8 cellular contexts compared by ENCODE assay signal in the genomic region with DNA sequence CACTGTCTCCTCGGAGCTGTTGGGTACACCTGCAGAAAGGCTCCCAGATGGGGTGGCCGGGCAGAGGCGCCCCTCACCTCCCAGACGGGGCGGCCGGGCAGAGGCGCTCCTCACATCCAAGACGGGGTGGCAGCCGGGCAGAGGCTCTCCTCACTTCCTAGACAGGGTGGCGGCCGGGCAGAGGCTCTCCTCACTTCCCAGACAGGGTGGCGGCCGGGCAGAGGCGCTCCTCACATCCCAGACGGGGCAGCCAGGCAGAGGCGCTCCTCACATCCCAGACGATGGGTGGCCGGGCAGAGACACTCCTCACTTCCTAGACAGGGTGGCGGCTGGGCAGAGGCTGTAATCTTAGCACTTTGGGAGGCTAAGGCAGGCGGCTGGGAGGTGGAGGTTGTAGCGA. TPM values are rescaled to one million over a fixed set of nuclear protein-coding genes. Genes with fewer than 3 reads are reported as not detected.
A peak's percentile ranks its signal among the peaks of the same experiment; 100 is the strongest.
DNase-seq lines count a peak whose midpoint lies in the region; ATAC-seq, FAIRE-seq and TF ChIP-seq lines count a peak whose summit lies in the region.
"Not testable (repeated sequence)": the region's sequence is repeated elsewhere in the genome, so short reads cannot be mapped to it uniquely, and the experiment has no call there.

No MANE protein-coding gene starts in this region.

- peak overlapping the region; percentile 99 for H3K27ac Mint-ChIP-seq in activated CD4-positive, alpha-beta memory T cell treated with anti-CD3 and anti-CD28 coated beads for 36 hours
- peak overlapping the region; percentile 65 for H3K27ac Mint-ChIP-seq in activated naive CD4-positive, alpha-beta T cell treated with anti-CD3 and anti-CD28 coated beads, Interleukin-2, amount 50 U/mL, for 24 hours
- H3K27ac Mint-ChIP-seq in central memory CD8-positive, alpha-beta T cell (ENCODE audit: low read depth): peak overlapping the region; percentile 65
- H3K27ac Mint-ChIP-seq in dendritic cell treated with granulocyte-macrophage colony-stimulating factor and Interleukin-4, amounts not matched to agents 40 ng/mL and 50 ng/mL, for 4 days: peak overlapping the region; percentile 11

- H3K4me3 ChIP-seq in HEK293 (ENCODE audit: low read depth, low read length); OCI-LY7 (ENCODE audit: low read depth, low read length, poor library complexity, severe bottlenecking); HepG2 (replicated peaks in 1 of 3; ENCODE audit: insufficient read depth in 1 of 3, low read depth in 2 of 3, low read length in 3 of 3); spleen: not testable (repeated sequence)

- CTCF ChIA-PET in HEK293 (lab: Yijun Ruan, JAX); OCI-LY7 (lab: Charles Lee; ENCODE audit: unreplicated experiment); activated CD4-positive, alpha-beta memory T cell treated with anti-CD3 and anti-CD28 coated beads for 36 hours (lab: Charles Lee); HepG2 (lab: Yijun Ruan, JAX; ENCODE audit: low intra/inter-chr PET ratio, low total read pairs): not testable (repeated sequence)

- H3K9me3 ChIP-seq in HEK293 (ENCODE audit: control insufficient read depth, insufficient read depth, low read depth, low read length); HepG2 (ENCODE audit: low read length); spleen: not testable (repeated sequence)
- peaks cover 20% of the 10 kb centered on the region; the same call in 1 of the 2 replicates for H3K9me3 ChIP-seq in OCI-LY7 (ENCODE audit: low read length)

- not testable (repeated sequence) for H3K27ac ChIP-seq in HEK293 (ENCODE audit: extremely low read depth, low read depth, low read length); OCI-LY7 (ENCODE audit: low read depth, low read length, poor library complexity, severe bottlenecking); HepG2 (ENCODE audit: extremely low read length, insufficient read depth, low read length)
- H3K27ac ChIP-seq in spleen: peak overlapping the region in 5 of 8 donors; percentile 5 to 100 (median 48)

- H3K9ac ChIP-seq in HepG2 (ENCODE audit: insufficient read depth, low read depth, low read length): not testable (repeated sequence)

- not testable (repeated sequence) for H3K9me3 Mint-ChIP-seq in activated CD4-positive, alpha-beta memory T cell treated with anti-CD3 and anti-CD28 coated beads for 36 hours; activated naive CD4-positive, alpha-beta T cell treated with anti-CD3 and anti-CD28 coated beads, Interleukin-2, amount 50 U/mL, for 24 hours; central memory CD8-positive, alpha-beta T cell; dendritic cell treated with granulocyte-macrophage colony-stimulating factor and Interleukin-4, amounts not matched to agents 40 ng/mL and 50 ng/mL, for 4 days

- 85% methylated on average over 16 of the region's 21 CpGs for WGBS in HepG2 (ENCODE audit: low lambda C conversion rate)
- WGBS in spleen, 5 donors: 92 to 96% (median 95%) methylated on average over 19 to 21 of the region's 21 CpGs

- TF ChIP-seq CTCF in HEK293 (tag by site-specific recombination; IDR thresholded peaks at IDR 0.05); OCI-LY7 (conservative IDR thresholded peaks at IDR 0.05; ENCODE audit: low read length); HepG2 (CRISPR knock-in tag; IDR thresholded peaks at IDR 0.05); spleen (IDR thresholded peaks at IDR 0.05 in 8 of 11, conservative IDR thresholded peaks at IDR 0.05 in 3 of 11): not testable (repeated sequence)

- H3K9me2 ChIP-seq in OCI-LY7 (ENCODE audit: insufficient read depth, low read length): not testable (repeated sequence)

- not testable (repeated sequence) for H3K27me3 Mint-ChIP-seq in activated CD4-positive, alpha-beta memory T cell treated with anti-CD3 and anti-CD28 coated beads for 36 hours; activated naive CD4-positive, alpha-beta T cell treated with anti-CD3 and anti-CD28 coated beads, Interleukin-2, amount 50 U/mL, for 24 hours; central memory CD8-positive, alpha-beta T cell; dendritic cell treated with granulocyte-macrophage colony-stimulating factor and Interleukin-4, amounts not matched to agents 40 ng/mL and 50 ng/mL, for 4 days

- not testable (repeated sequence) for TF ChIP-seq RAD21 in HepG2 (CRISPR knock-in tag; IDR thresholded peaks at IDR 0.05)

- not testable (repeated sequence) for H3K27me3 ChIP-seq in HepG2 (ENCODE audit: control insufficient read depth in 1 of 2, insufficient read depth in 2 of 2, low read length in 2 of 2); spleen (replicated peaks in 1 of 7)

- H3K79me2 ChIP-seq in OCI-LY7 (ENCODE audit: insufficient read depth, low read depth, low read length): not testable (repeated sequence)
- H3K79me2 ChIP-seq in HepG2 (ENCODE audit: insufficient read depth, low read length): peaks cover 13% of the 10 kb centered on the region

- TF ChIP-seq POLR2A in HepG2 (IDR thresholded peaks at IDR 0.05; ENCODE audit: insufficient read depth in 1 of 2, low read depth in 2 of 2, low read length in 2 of 2); spleen (IDR thresholded peaks at IDR 0.05): not testable (repeated sequence)

- not testable (repeated sequence) for H3K4me3 Mint-ChIP-seq in activated CD4-positive, alpha-beta memory T cell treated with anti-CD3 and anti-CD28 coated beads for 36 hours; activated naive CD4-positive, alpha-beta T cell treated with anti-CD3 and anti-CD28 coated beads, Interleukin-2, amount 50 U/mL, for 24 hours; central memory CD8-positive, alpha-beta T cell; dendritic cell treated with granulocyte-macrophage colony-stimulating factor and Interleukin-4, amounts not matched to agents 40 ng/mL and 50 ng/mL, for 4 days

- H3K4me2 ChIP-seq in OCI-LY7 (ENCODE audit: low read length); HepG2 (ENCODE audit: low read depth, low read length): not testable (repeated sequence)

- H2AFZ ChIP-seq in OCI-LY7 (ENCODE audit: low read length); HepG2 (ENCODE audit: low read length): not testable (repeated sequence)

- BruUV-seq in OCI-LY7 (replicated peaks; lab: Mats Ljungman, UMichigan); HepG2 (replicated peaks; lab: Mats Ljungman, UMichigan): not testable (repeated sequence)

- peaks cover 46% of the 10 kb centered on the region for H3K4me1 Mint-ChIP-seq in activated CD4-positive, alpha-beta memory T cell treated with anti-CD3 and anti-CD28 coated beads for 36 hours (ENCODE audit: low read depth)
- peaks cover 41% of the 10 kb centered on the region for H3K4me1 Mint-ChIP-seq in activated naive CD4-positive, alpha-beta T cell treated with anti-CD3 and anti-CD28 coated beads, Interleukin-2, amount 50 U/mL, for 24 hours
- peaks cover 33% of the 10 kb centered on the region for H3K4me1 Mint-ChIP-seq in central memory CD8-positive, alpha-beta T cell
- peaks cover 34% of the 10 kb centered on the region for H3K4me1 Mint-ChIP-seq in dendritic cell treated with granulocyte-macrophage colony-stimulating factor and Interleukin-4, amounts not matched to agents 40 ng/mL and 50 ng/mL, for 4 days (ENCODE audit: low read depth)

- not testable (repeated sequence) for H3K36me3 ChIP-seq in HEK293 (ENCODE audit: control insufficient read depth in 2 of 2, insufficient read depth in 1 of 2, low read length in 2 of 2); HepG2 (replicated peaks in 1 of 2; ENCODE audit: control insufficient read depth in 1 of 2, insufficient read depth in 2 of 2, low read length in 2 of 2); spleen
- peaks cover 17% of the 10 kb centered on the region for H3K36me3 ChIP-seq in OCI-LY7 (ENCODE audit: insufficient read depth, low read length)

- not testable (repeated sequence) for H4K20me1 ChIP-seq in OCI-LY7 (ENCODE audit: insufficient read depth, low read length); HepG2 (ENCODE audit: insufficient read depth, low read length)

- intact Hi-C loops in OCI-LY7 (cut with micrococcal nuclease; ENCODE audit: unreplicated experiment); HepG2 (cut with micrococcal nuclease; ENCODE audit: unreplicated experiment); spleen (cut with DNase I; ENCODE audit: low total_unique reads): not testable (repeated sequence)
- intact Hi-C loops in activated CD4-positive, alpha-beta memory T cell treated with anti-CD3 and anti-CD28 coated beads for 36 hours (cut with micrococcal nuclease): loop anchor here (10.0 kb wide), 1 partner anchor 359 kb away; the partner anchor contains the start of gene FASN
- intact Hi-C loops in dendritic cell treated with granulocyte-macrophage colony-stimulating factor and Interleukin-4, amounts not matched to agents 40 ng/mL and 50 ng/mL, for 4 days (cut with micrococcal nuclease): loop anchor here (5.0 kb wide), 1 partner anchor 36 kb away; the partner anchor contains the start of genes HEXD and OGFOD3

- DNase-seq in OCI-LY7 (ENCODE audit: low spot score): peak; percentile 45
- not testable (repeated sequence) for DNase-seq in activated CD4-positive, alpha-beta memory T cell treated with anti-CD3 and anti-CD28 coated beads for 36 hours; central memory CD8-positive, alpha-beta T cell (ENCODE audit: low spot score in 2 of 2); HepG2 (ENCODE audit: low spot score); spleen

- peaks cover 17% of the 10 kb centered on the region for H3K36me3 Mint-ChIP-seq in activated CD4-positive, alpha-beta memory T cell treated with anti-CD3 and anti-CD28 coated beads for 36 hours
- H3K36me3 Mint-ChIP-seq in activated naive CD4-positive, alpha-beta T cell treated with anti-CD3 and anti-CD28 coated beads, Interleukin-2, amount 50 U/mL, for 24 hours: not testable (repeated sequence)
- peaks cover 28% of the 10 kb centered on the region for H3K36me3 Mint-ChIP-seq in central memory CD8-positive, alpha-beta T cell (ENCODE audit: insufficient read depth)
- peaks cover 21% of the 10 kb centered on the region for H3K36me3 Mint-ChIP-seq in dendritic cell treated with granulocyte-macrophage colony-stimulating factor and Interleukin-4, amounts not matched to agents 40 ng/mL and 50 ng/mL, for 4 days (ENCODE audit: low read depth)

- FAIRE-seq in HepG2 (lab: Jason Lieb, UNC): not testable (repeated sequence)

- in situ Hi-C loops in HepG2 (cut with HindIII; ENCODE audit: extremely low pct_ligation_motif_present, low pct_unique_long_range_greater_than_20kb): not testable (repeated sequence)

- not testable (repeated sequence) for TF ChIP-seq EP300 in HepG2 (IDR thresholded peaks at IDR 0.05; ENCODE audit: low read depth in 2 of 2, low read length in 2 of 2); HepG2 (CRISPR knock-in tag; IDR thresholded peaks at IDR 0.05; ENCODE audit: borderline replicate concordance)

- not testable (repeated sequence) for ATAC-seq in central memory CD8-positive, alpha-beta T cell (replicated peaks; ENCODE audit: extremely low read depth, poor library complexity, severe bottlenecking); HepG2

- H3K4me1 ChIP-seq in HEK293 (ENCODE audit: control insufficient read depth, insufficient read depth, low read length): not testable (repeated sequence)
- H3K4me1 ChIP-seq in OCI-LY7 (ENCODE audit: insufficient read depth, low read length, poor library complexity, severe bottlenecking): peaks cover 30% of the 10 kb centered on the region
- peaks cover 56% of the 10 kb centered on the region for H3K4me1 ChIP-seq in HepG2 (ENCODE audit: insufficient read depth, low read length)
- H3K4me1 ChIP-seq in spleen: peaks cover 17 to 66% (median 50%) of the 10 kb centered on the region in 6 donors

- POLR2A ChIA-PET in HEK293 (lab: Yijun Ruan, JAX); OCI-LY7 (lab: Charles Lee); activated CD4-positive, alpha-beta memory T cell treated with anti-CD3 and anti-CD28 coated beads for 36 hours (lab: Charles Lee); HepG2 (lab: Yijun Ruan, JAX): not testable (repeated sequence)

RNA-seq across cellular contexts. Expression of gene CYBC1, which starts 3.2 kb away (rescaled TPM):
- total RNA-seq in OCI-LY7 (2014; rRNA removed; shearing (Covaris generic)): 424 and 470 TPM in 2 replicates
- total RNA-seq in OCI-LY7 (2022) (679 and 701 TPM in 2 replicates), HepG2 (2016; rRNA removed; fragmentation: Illumina TruSeq; extraction: Trizol) (27.1 and 43.4 TPM in 2 replicates), spleen (100 to 1,000 TPM; 225 to 333 (median 288) TPM)
- 100 to 1,000 TPM; 333 to 343 TPM for total RNA-seq in activated CD4-positive, alpha-beta memory T cell treated with anti-CD3 and anti-CD28 coated beads for 36 hours
- total RNA-seq in HepG2 (2016; cell fraction: cytosol; rRNA removed; fragmentation: Illumina TruSeq; extraction: Trizol; ENCODE audit: low read depth): 72.9 and 78.4 TPM in 2 replicates
- 23.7 and 43.2 TPM in 2 replicates for total RNA-seq in HepG2 (2016; cell fraction: insoluble cytoplasmic fraction; rRNA removed; fragmentation: Illumina TruSeq; extraction: Trizol)
- 74.7 and 83.2 TPM in 2 replicates for total RNA-seq in HepG2 (2016; cell fraction: membrane; rRNA removed; fragmentation: Illumina TruSeq; extraction: Trizol)
- 38.5 and 40.4 TPM in 2 replicates for total RNA-seq in HepG2 (2016; cell fraction: nucleus; rRNA removed; fragmentation: Illumina TruSeq; extraction: Trizol)
- polyA plus RNA-seq in HepG2 (2011; rRNA removed) (44.1 and 56.8 TPM in 2 replicates), spleen (100 to 1,000 TPM; 105 to 192 (median 132) TPM)
- 43.1 and 61.0 TPM in 2 replicates for polyA plus RNA-seq in HepG2 (2011; cell fraction: cytosol; rRNA removed)
- 170 and 187 TPM in 2 replicates for polyA plus RNA-seq in HepG2 (2011; cell fraction: nucleus; rRNA removed)
- 22.9 and 33.5 TPM in 2 replicates for polyA plus RNA-seq in HepG2 (2012)
- polyA plus RNA-seq in HepG2 (2016; cell fraction: cytosol; fragmentation: Illumina TruSeq; extraction: Trizol; ENCODE audit: low read depth): 7.9 and 8.6 TPM in 2 replicates
- polyA plus RNA-seq in HepG2 (2016; cell fraction: insoluble cytoplasmic fraction; fragmentation: Illumina TruSeq; extraction: Trizol; ENCODE audit: low read depth): 17.6 and 23.7 TPM in 2 replicates
- polyA plus RNA-seq in HepG2 (2016; cell fraction: membrane; fragmentation: Illumina TruSeq; extraction: Trizol; ENCODE audit: low read depth): 13.1 and 13.7 TPM in 2 replicates
- polyA plus RNA-seq in HepG2 (2016; cell fraction: nucleus; fragmentation: Illumina TruSeq; extraction: Trizol; ENCODE audit: insufficient read depth, low read depth): 99.7 and 100 TPM in 2 replicates
- 44.8 and 70.0 TPM in 2 replicates for polyA minus RNA-seq in HepG2 (2011; rRNA and poly(A)+ RNA removed; ENCODE audit: low replicate concordance)
- 34.6 and 36.4 TPM in 2 replicates for polyA minus RNA-seq in HepG2 (2011; cell fraction: cytosol; rRNA and poly(A)+ RNA removed)
- polyA minus RNA-seq in HepG2 (2011; cell fraction: nucleus; rRNA and poly(A)+ RNA removed): 46.0 and 49.1 TPM in 2 replicates

RNA-seq across cellular contexts. Expression of gene NARF, which starts 4.8 kb away (rescaled TPM):
- 75.0 and 82.5 TPM in 2 replicates for total RNA-seq in OCI-LY7 (2014; rRNA removed; shearing (Covaris generic))
- 148 and 151 TPM in 2 replicates for total RNA-seq in OCI-LY7 (2022)
- 100 to 1,000 TPM; 101 to 110 TPM for total RNA-seq in activated CD4-positive, alpha-beta memory T cell treated with anti-CD3 and anti-CD28 coated beads for 36 hours
- 61.1 and 69.8 TPM in 2 replicates for total RNA-seq in HepG2 (2016; rRNA removed; fragmentation: Illumina TruSeq; extraction: Trizol)
- total RNA-seq in HepG2 (2016; cell fraction: cytosol; rRNA removed; fragmentation: Illumina TruSeq; extraction: Trizol; ENCODE audit: low read depth): 34.2 and 37.8 TPM in 2 replicates
- total RNA-seq in HepG2 (2016; cell fraction: insoluble cytoplasmic fraction; rRNA removed; fragmentation: Illumina TruSeq; extraction: Trizol): 63.6 and 70.0 TPM in 2 replicates
- 62.0 and 64.0 TPM in 2 replicates for total RNA-seq in HepG2 (2016; cell fraction: membrane; rRNA removed; fragmentation: Illumina TruSeq; extraction: Trizol)
- total RNA-seq in HepG2 (2016; cell fraction: nucleus; rRNA removed; fragmentation: Illumina TruSeq; extraction: Trizol): 32.3 and 41.4 TPM in 2 replicates
- polyA plus RNA-seq in HepG2 (2011; rRNA removed): 137 and 144 TPM in 2 replicates
- polyA plus RNA-seq in HepG2 (2011; cell fraction: cytosol; rRNA removed): 155 and 177 TPM in 2 replicates
- polyA plus RNA-seq in HepG2 (2011; cell fraction: nucleus; rRNA removed): 165 and 174 TPM in 2 replicates
- 79.6 and 111 TPM in 2 replicates for polyA plus RNA-seq in HepG2 (2012)
- 46.7 and 48.3 TPM in 2 replicates for polyA plus RNA-seq in HepG2 (2016; cell fraction: cytosol; fragmentation: Illumina TruSeq; extraction: Trizol; ENCODE audit: low read depth)
- polyA plus RNA-seq in HepG2 (2016; cell fraction: insoluble cytoplasmic fraction; fragmentation: Illumina TruSeq; extraction: Trizol; ENCODE audit: low read depth): 78.0 and 81.9 TPM in 2 replicates
- polyA plus RNA-seq in HepG2 (2016; cell fraction: membrane; fragmentation: Illumina TruSeq; extraction: Trizol; ENCODE audit: low read depth): 47.5 and 59.5 TPM in 2 replicates
- 89.0 and 97.4 TPM in 2 replicates for polyA plus RNA-seq in HepG2 (2016; cell fraction: nucleus; fragmentation: Illumina TruSeq; extraction: Trizol; ENCODE audit: insufficient read depth, low read depth)
- polyA minus RNA-seq in HepG2 (2011; rRNA and poly(A)+ RNA removed; ENCODE audit: low replicate concordance): 42.5 and 59.2 TPM in 2 replicates
- 31.3 and 38.9 TPM in 2 replicates for polyA minus RNA-seq in HepG2 (2011; cell fraction: cytosol; rRNA and poly(A)+ RNA removed)
- polyA minus RNA-seq in HepG2 (2011; cell fraction: nucleus; rRNA and poly(A)+ RNA removed): 31.5 and 44.4 TPM in 2 replicates
- 100 to 1,000 TPM in 3 of 7 donors, 10 to 100 TPM in 4; 59.5 to 127 (median 93.0) TPM for total RNA-seq in spleen
- polyA plus RNA-seq in spleen: 100 to 1,000 TPM in 2 of 3 donors, 10 to 100 TPM in 1; 75.7 to 117 (median 116) TPM

RNA-seq across cellular contexts. Expression of gene OGFOD3, which starts 35.3 kb away (rescaled TPM):
- total RNA-seq in OCI-LY7 (2014; rRNA removed; shearing (Covaris generic)): 46.9 and 55.6 TPM in 2 replicates
- total RNA-seq in OCI-LY7 (2022) (65.2 and 80.8 TPM in 2 replicates), HepG2 (2016; rRNA removed; fragmentation: Illumina TruSeq; extraction: Trizol) (19.3 and 42.1 TPM in 2 replicates), spleen (10 to 100 TPM; 21.3 to 28.1 (median 23.1) TPM)
- 10 to 100 TPM; 29.7 to 32.2 TPM for total RNA-seq in activated CD4-positive, alpha-beta memory T cell treated with anti-CD3 and anti-CD28 coated beads for 36 hours
- 44.1 and 48.5 TPM in 2 replicates for total RNA-seq in HepG2 (2016; cell fraction: cytosol; rRNA removed; fragmentation: Illumina TruSeq; extraction: Trizol; ENCODE audit: low read depth)
- 18.4 and 43.0 TPM in 2 replicates for total RNA-seq in HepG2 (2016; cell fraction: insoluble cytoplasmic fraction; rRNA removed; fragmentation: Illumina TruSeq; extraction: Trizol)
- 47.3 and 50.8 TPM in 2 replicates for total RNA-seq in HepG2 (2016; cell fraction: membrane; rRNA removed; fragmentation: Illumina TruSeq; extraction: Trizol)
- 29.1 and 32.9 TPM in 2 replicates for total RNA-seq in HepG2 (2016; cell fraction: nucleus; rRNA removed; fragmentation: Illumina TruSeq; extraction: Trizol)
- polyA plus RNA-seq in HepG2 (2011; rRNA removed) (40.0 and 48.0 TPM in 2 replicates), spleen (10 to 100 TPM; 10.3 to 17.9 (median 12.9) TPM)
- polyA plus RNA-seq in HepG2 (2011; cell fraction: cytosol; rRNA removed): 45.1 and 55.2 TPM in 2 replicates
- 42.8 and 53.8 TPM in 2 replicates for polyA plus RNA-seq in HepG2 (2011; cell fraction: nucleus; rRNA removed)
- polyA plus RNA-seq in HepG2 (2012): 30.1 and 30.6 TPM in 2 replicates
- polyA plus RNA-seq in HepG2 (2016; cell fraction: cytosol; fragmentation: Illumina TruSeq; extraction: Trizol; ENCODE audit: low read depth): 22.8 and 30.9 TPM in 2 replicates
- 20.3 and 20.6 TPM in 2 replicates for polyA plus RNA-seq in HepG2 (2016; cell fraction: insoluble cytoplasmic fraction; fragmentation: Illumina TruSeq; extraction: Trizol; ENCODE audit: low read depth)
- 24.3 and 28.8 TPM in 2 replicates for polyA plus RNA-seq in HepG2 (2016; cell fraction: membrane; fragmentation: Illumina TruSeq; extraction: Trizol; ENCODE audit: low read depth)
- polyA plus RNA-seq in HepG2 (2016; cell fraction: nucleus; fragmentation: Illumina TruSeq; extraction: Trizol; ENCODE audit: insufficient read depth, low read depth): 57.8 and 59.9 TPM in 2 replicates
- 17.2 and 64.0 TPM in 2 replicates for polyA minus RNA-seq in HepG2 (2011; rRNA and poly(A)+ RNA removed; ENCODE audit: low replicate concordance)
- polyA minus RNA-seq in HepG2 (2011; cell fraction: cytosol; rRNA and poly(A)+ RNA removed): 31.0 and 31.1 TPM in 2 replicates
- 16.2 and 18.9 TPM in 2 replicates for polyA minus RNA-seq in HepG2 (2011; cell fraction: nucleus; rRNA and poly(A)+ RNA removed)

RNA-seq across cellular contexts. Expression of gene HEXD, which starts 35.6 kb away (rescaled TPM):
- 88.8 and 93.2 TPM in 2 replicates for total RNA-seq in OCI-LY7 (2014; rRNA removed; shearing (Covaris generic))
- total RNA-seq in OCI-LY7 (2022) (87.9 and 94.7 TPM in 2 replicates), HepG2 (2016; rRNA removed; fragmentation: Illumina TruSeq; extraction: Trizol) (12.4 and 22.3 TPM in 2 replicates), spleen (10 to 100 TPM; 62.3 to 88.0 (median 73.5) TPM)
- 10 to 100 TPM; 21.7 to 26.0 TPM for total RNA-seq in activated CD4-positive, alpha-beta memory T cell treated with anti-CD3 and anti-CD28 coated beads for 36 hours
- 6.5 and 7.4 TPM in 2 replicates for total RNA-seq in HepG2 (2016; cell fraction: cytosol; rRNA removed; fragmentation: Illumina TruSeq; extraction: Trizol; ENCODE audit: low read depth)
- total RNA-seq in HepG2 (2016; cell fraction: insoluble cytoplasmic fraction; rRNA removed; fragmentation: Illumina TruSeq; extraction: Trizol): 9.5 and 21.5 TPM in 2 replicates
- 8.1 and 9.0 TPM in 2 replicates for total RNA-seq in HepG2 (2016; cell fraction: membrane; rRNA removed; fragmentation: Illumina TruSeq; extraction: Trizol)
- total RNA-seq in HepG2 (2016; cell fraction: nucleus; rRNA removed; fragmentation: Illumina TruSeq; extraction: Trizol): 22.1 and 27.5 TPM in 2 replicates
- polyA plus RNA-seq in HepG2 (2011; rRNA removed) (41.8 and 63.2 TPM in 2 replicates), spleen (100 to 1,000 TPM in 2 of 3 donors, 10 to 100 TPM in 1; 86.3 to 272 (median 257) TPM)
- 20.9 and 28.4 TPM in 2 replicates for polyA plus RNA-seq in HepG2 (2011; cell fraction: cytosol; rRNA removed)
- 726 and 860 TPM in 2 replicates for polyA plus RNA-seq in HepG2 (2011; cell fraction: nucleus; rRNA removed)
- 33.2 and 40.0 TPM in 2 replicates for polyA plus RNA-seq in HepG2 (2012)
- 5.4 and 7.5 TPM in 2 replicates for polyA plus RNA-seq in HepG2 (2016; cell fraction: cytosol; fragmentation: Illumina TruSeq; extraction: Trizol; ENCODE audit: low read depth)
- 16.9 and 19.6 TPM in 2 replicates for polyA plus RNA-seq in HepG2 (2016; cell fraction: insoluble cytoplasmic fraction; fragmentation: Illumina TruSeq; extraction: Trizol; ENCODE audit: low read depth)
- polyA plus RNA-seq in HepG2 (2016; cell fraction: membrane; fragmentation: Illumina TruSeq; extraction: Trizol; ENCODE audit: low read depth): 6.9 and 9.6 TPM in 2 replicates
- polyA plus RNA-seq in HepG2 (2016; cell fraction: nucleus; fragmentation: Illumina TruSeq; extraction: Trizol; ENCODE audit: insufficient read depth, low read depth): 83.7 and 89.3 TPM in 2 replicates
- 14.8 and 25.5 TPM in 2 replicates for polyA minus RNA-seq in HepG2 (2011; rRNA and poly(A)+ RNA removed; ENCODE audit: low replicate concordance)
- 12.8 and 13.5 TPM in 2 replicates for polyA minus RNA-seq in HepG2 (2011; cell fraction: cytosol; rRNA and poly(A)+ RNA removed)
- 52.1 and 55.8 TPM in 2 replicates for polyA minus RNA-seq in HepG2 (2011; cell fraction: nucleus; rRNA and poly(A)+ RNA removed)

Comparison
In these comparisons a context has a peak if more than half of its experiments do, and no peak if none do; other contexts are left out.
1. H3K27ac Mint-ChIP-seq: peak in every context shown above with its lines; median percentile 99 in activated CD4-positive, alpha-beta memory T cell treated with anti-CD3 and anti-CD28 coated beads for 36 hours; 65 in activated naive CD4-positive, alpha-beta T cell treated with anti-CD3 and anti-CD28 coated beads, Interleukin-2, amount 50 U/mL, for 24 hours; 65 in central memory CD8-positive, alpha-beta T cell; 11 in dendritic cell treated with granulocyte-macrophage colony-stimulating factor and Interleukin-4, amounts not matched to agents 40 ng/mL and 50 ng/mL, for 4 days.